In the genomic region with DNA sequence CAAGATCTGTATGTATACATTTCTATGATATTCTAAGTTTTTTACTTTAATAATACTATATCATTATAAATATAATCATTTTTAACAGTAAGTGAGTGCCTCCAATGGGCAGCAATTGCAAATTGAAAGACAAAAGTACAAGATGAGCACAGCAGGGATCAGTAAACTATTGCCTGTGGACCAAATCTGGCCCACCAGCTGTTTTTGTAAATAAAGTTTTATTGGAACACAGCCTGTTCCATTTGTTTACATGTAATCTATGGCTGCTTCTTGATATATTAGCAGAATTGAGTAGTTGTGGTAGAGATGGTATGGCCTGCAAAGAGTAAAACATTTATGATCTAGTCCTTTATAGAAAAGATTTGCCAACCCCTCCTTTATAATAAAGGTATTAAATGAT, we compare ENCODE assay signal across 22 cellular contexts. TPM values are rescaled to one million over a fixed set of nuclear protein-coding genes. Genes with fewer than 3 reads are reported as not detected.
"Had no signal": no experiment of that assay in that cellular context is flagged by ENCODE, and none has a peak within 500 bp of the region (broad histone marks: within the 10 kb centered on the region; RNA-seq: fewer than 3 reads in every experiment).

No MANE protein-coding gene starts in this region.

- H3K4me3 ChIP-seq: MG63 had no signal

- H3K36me3 Mint-ChIP-seq: T-cell had no signal

- H3K9me3 ChIP-seq: MG63, SK-N-SH had no signal

- H3K36me3 ChIP-seq: MG63 had no signal

- H3K4me3 Mint-ChIP-seq: T-cell had no signal

- DNase-seq: IMR-90, Karpas-422, KG1, MG63, NCI-H1092, NCI-H1436, NCI-H1694, NCI-H187 treated with DMSO at 0.1 percent for 48 hours, NCI-H2029 treated with DMSO at 0.1 percent for 48 hours, NCI-H2171 treated with DMSO at 0.1 percent for 48 hours, NCI-H2227 treated with DMSO at 0.1 percent for 48 hours, NCI-H524, NCI-H526 treated with DMSO at 0.1 percent for 48 hours, NCI-H774, Right ventricle myocardium superior, RPMI8226, SK-N-SH, SW 1271, T-cell had no signal

- H3K4me1 Mint-ChIP-seq: T-cell had no signal

- ATAC-seq: T-cell had no signal

- H3K27me3 ChIP-seq: MG63 had no signal

- H3K27me3 Mint-ChIP-seq: T-cell had no signal

- H3K27ac Mint-ChIP-seq: T-cell had no signal

- H3K9ac ChIP-seq: SK-N-SH had no signal

RNA-seq across cellular contexts. Expression of a gene that starts 43.2 kb away (rescaled TPM):
- total RNA-seq: HT-29, IMR-90, NCI-H460, SK-MEL-5, T-cell had no signal
- polyA plus RNA-seq: IMR-90, SK-N-SH had no signal
